Comparison of ENCODE assay signal across 18 cellular contexts in genomic region chr19:46842791-46843190, GRCh38.
"Had no signal": no experiment of that assay in that cellular context is flagged by ENCODE, and none has a peak within 500 bp of the region (broad histone marks: within the 10 kb centered on the region; RNA-seq: fewer than 3 reads in every experiment).

No MANE protein-coding gene starts in this region.

- H3K9me3 Mint-ChIP-seq: activated naive CD8-positive, alpha-beta T cell treated with anti-CD3 and anti-CD28 coated beads, Interleukin-2, amount 10 ng/mL, durations not matched to agents 7 days and 5 days; activated T-helper 1 cell treated with anti-CD3 and anti-CD28 coated beads, Interleukin-12 subunit alpha, Interleukin-12 subunit beta, Interleukin-2, Interleukin-4 antibody, amounts not matched to agents 30 ng/mL and 10 ng/mL and 1 ng/mL, durations not matched to agents 14 hours and 24 hours and 36 hours had no signal

- H3K4me2 ChIP-seq: hepatocyte had no signal

- H3K27me3 Mint-ChIP-seq: activated naive CD8-positive, alpha-beta T cell treated with anti-CD3 and anti-CD28 coated beads, Interleukin-2, amount 10 ng/mL, durations not matched to agents 7 days and 5 days had no signal

- H3K27ac ChIP-seq: hepatocyte, neutrophil, parathyroid adenoma, skin epidermis, suprapubic skin, upper lobe of right lung had no signal

- DNase-seq: activated naive CD4-positive, alpha-beta T cell; activated naive CD8-positive, alpha-beta T cell treated with anti-CD3 and anti-CD28 coated beads, Interleukin-2, amount 10 ng/mL, durations not matched to agents 7 days and 5 days; dorsolateral prefrontal cortex; islet precursor cell; midbrain; retina; stimulated activated CD4-positive, alpha-beta T cell treated with anti-CD3 and anti-CD28 coated beads, Interleukin-4, amount 100 ng/mL, for 24 hours; stimulated activated naive CD4-positive, alpha-beta T cell treated with Interleukin-2 at 50 U/mL for 16 hours; T-helper 9 cell; upper lobe of right lung had no signal

- H3K9me3 ChIP-seq: breast epithelium, neutrophil, suprapubic skin, upper lobe of right lung had no signal

- H2AFZ ChIP-seq: hepatocyte, parathyroid adenoma had no signal

- H3K4me3 Mint-ChIP-seq: activated naive CD8-positive, alpha-beta T cell treated with anti-CD3 and anti-CD28 coated beads, Interleukin-2, amount 10 ng/mL, durations not matched to agents 7 days and 5 days; activated T-helper 1 cell treated with anti-CD3 and anti-CD28 coated beads, Interleukin-12 subunit alpha, Interleukin-12 subunit beta, Interleukin-2, Interleukin-4 antibody, amounts not matched to agents 30 ng/mL and 10 ng/mL and 1 ng/mL, durations not matched to agents 14 hours and 24 hours and 36 hours had no signal

- ATAC-seq: left lobe of liver, upper lobe of right lung had no signal

- H3K27me3 ChIP-seq: breast epithelium, dorsolateral prefrontal cortex, hepatocyte, neutrophil, suprapubic skin, upper lobe of right lung had no signal

- H3K79me2 ChIP-seq: parathyroid adenoma had no signal

- H3K4me3 ChIP-seq: breast epithelium, dorsolateral prefrontal cortex, hepatocyte, skin epidermis, suprapubic skin, upper lobe of right lung had no signal

- H3K9ac ChIP-seq: parathyroid adenoma had no signal

- H3K27ac Mint-ChIP-seq: activated naive CD8-positive, alpha-beta T cell treated with anti-CD3 and anti-CD28 coated beads, Interleukin-2, amount 10 ng/mL, durations not matched to agents 7 days and 5 days; activated T-helper 1 cell treated with anti-CD3 and anti-CD28 coated beads, Interleukin-12 subunit alpha, Interleukin-12 subunit beta, Interleukin-2, Interleukin-4 antibody, amounts not matched to agents 30 ng/mL and 10 ng/mL and 1 ng/mL, durations not matched to agents 14 hours and 24 hours and 36 hours had no signal

- H3K4me1 ChIP-seq: breast epithelium, parathyroid adenoma had no signal
